In genomic region chr2:191148766-191149165, GRCh38 we compare ENCODE assay signal across 1 cellular context.
TF ChIP-seq lines count a peak whose summit lies in the region.

No MANE protein-coding gene starts in this region.

TF ChIP-seq in GM23338, 12 proteins besides CTCF, POLR2A, EP300 and RAD21:
- TF ChIP-seq STAT1 (IDR thresholded peaks at IDR 0.05; ENCODE audit: unreplicated experiment) (no peak), ZNF331 (CRISPR knock-in tag; IDR thresholded peaks at IDR 0.05; ENCODE audit: low read depth) (no peak), EZH2 (IDR thresholded peaks at IDR 0.05; ENCODE audit: low read depth, unreplicated experiment) (no peak), POLR2AphosphoS5 (IDR thresholded peaks at IDR 0.05; ENCODE audit: low read depth) (no peak), REST (IDR thresholded peaks at IDR 0.05; ENCODE audit: unreplicated experiment) (no peak), JUNB (IDR thresholded peaks at IDR 0.05; ENCODE audit: unreplicated experiment) (no peak), NANOG (IDR thresholded peaks at IDR 0.05; ENCODE audit: borderline replicate concordance) (no peak), EZH2phosphoT487 (IDR thresholded peaks at IDR 0.05; ENCODE audit: unreplicated experiment) (no peak), CREB1 (CRISPR knock-in tag; IDR thresholded peaks at IDR 0.05; ENCODE audit: low read depth) (no peak), ZNF114 (CRISPR knock-in tag; IDR thresholded peaks at IDR 0.05) (no peak)
- TF ChIP-seq, protein P1, sequence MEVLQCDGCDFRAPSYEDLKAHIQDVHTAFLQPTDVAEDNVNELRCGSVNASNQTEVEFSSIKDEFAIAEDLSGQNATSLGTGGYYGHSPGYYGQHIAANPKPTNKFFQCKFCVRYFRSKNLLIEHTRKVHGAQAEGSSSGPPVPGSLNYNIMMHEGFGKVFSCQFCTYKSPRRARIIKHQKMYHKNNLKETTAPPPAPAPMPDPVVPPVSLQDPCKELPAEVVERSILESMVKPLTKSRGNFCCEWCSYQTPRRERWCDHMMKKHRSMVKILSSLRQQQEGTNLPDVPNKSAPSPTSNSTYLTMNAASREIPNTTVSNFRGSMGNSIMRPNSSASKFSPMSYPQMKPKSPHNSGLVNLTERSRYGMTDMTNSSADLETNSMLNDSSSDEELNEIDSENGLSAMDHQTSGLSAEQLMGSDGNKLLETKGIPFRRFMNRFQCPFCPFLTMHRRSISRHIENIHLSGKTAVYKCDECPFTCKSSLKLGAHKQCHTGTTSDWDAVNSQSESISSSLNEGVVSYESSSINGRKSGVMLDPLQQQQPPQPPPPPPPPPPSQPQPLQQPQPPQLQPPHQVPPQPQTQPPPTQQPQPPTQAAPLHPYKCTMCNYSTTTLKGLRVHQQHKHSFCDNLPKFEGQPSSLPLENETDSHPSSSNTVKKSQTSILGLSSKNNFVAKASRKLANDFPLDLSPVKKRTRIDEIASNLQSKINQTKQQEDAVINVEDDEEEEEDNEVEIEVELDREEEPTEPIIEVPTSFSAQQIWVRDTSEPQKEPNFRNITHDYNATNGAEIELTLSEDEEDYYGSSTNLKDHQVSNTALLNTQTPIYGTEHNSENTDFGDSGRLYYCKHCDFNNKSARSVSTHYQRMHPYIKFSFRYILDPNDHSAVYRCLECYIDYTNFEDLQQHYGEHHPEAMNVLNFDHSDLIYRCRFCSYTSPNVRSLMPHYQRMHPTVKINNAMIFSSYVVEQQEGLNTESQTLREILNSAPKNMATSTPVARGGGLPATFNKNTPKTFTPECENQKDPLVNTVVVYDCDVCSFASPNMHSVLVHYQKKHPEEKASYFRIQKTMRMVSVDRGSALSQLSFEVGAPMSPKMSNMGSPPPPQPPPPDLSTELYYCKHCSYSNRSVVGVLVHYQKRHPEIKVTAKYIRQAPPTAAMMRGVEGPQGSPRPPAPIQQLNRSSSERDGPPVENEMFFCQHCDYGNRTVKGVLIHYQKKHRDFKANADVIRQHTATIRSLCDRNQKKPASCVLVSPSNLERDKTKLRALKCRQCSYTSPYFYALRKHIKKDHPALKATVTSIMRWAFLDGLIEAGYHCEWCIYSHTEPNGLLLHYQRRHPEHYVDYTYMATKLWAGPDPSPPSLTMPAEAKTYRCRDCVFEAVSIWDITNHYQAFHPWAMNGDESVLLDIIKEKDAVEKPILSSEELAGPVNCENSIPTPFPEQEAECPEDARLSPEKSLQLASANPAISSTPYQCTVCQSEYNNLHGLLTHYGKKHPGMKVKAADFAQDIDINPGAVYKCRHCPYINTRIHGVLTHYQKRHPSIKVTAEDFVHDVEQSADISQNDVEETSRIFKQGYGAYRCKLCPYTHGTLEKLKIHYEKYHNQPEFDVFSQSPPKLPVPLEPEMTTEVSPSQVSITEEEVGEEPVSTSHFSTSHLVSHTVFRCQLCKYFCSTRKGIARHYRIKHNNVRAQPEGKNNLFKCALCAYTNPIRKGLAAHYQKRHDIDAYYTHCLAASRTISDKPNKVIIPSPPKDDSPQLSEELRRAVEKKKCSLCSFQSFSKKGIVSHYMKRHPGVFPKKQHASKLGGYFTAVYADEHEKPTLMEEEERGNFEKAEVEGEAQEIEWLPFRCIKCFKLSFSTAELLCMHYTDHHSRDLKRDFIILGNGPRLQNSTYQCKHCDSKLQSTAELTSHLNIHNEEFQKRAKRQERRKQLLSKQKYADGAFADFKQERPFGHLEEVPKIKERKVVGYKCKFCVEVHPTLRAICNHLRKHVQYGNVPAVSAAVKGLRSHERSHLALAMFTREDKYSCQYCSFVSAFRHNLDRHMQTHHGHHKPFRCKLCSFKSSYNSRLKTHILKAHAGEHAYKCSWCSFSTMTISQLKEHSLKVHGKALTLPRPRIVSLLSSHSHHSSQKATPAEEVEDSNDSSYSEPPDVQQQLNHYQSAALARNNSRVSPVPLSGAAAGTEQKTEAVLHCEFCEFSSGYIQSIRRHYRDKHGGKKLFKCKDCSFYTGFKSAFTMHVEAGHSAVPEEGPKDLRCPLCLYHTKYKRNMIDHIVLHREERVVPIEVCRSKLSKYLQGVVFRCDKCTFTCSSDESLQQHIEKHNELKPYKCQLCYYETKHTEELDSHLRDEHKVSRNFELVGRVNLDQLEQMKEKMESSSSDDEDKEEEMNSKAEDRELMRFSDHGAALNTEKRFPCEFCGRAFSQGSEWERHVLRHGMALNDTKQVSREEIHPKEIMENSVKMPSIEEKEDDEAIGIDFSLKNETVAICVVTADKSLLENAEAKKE (CRISPR knock-in tag; IDR thresholded peaks at IDR 0.05), result no peak
- TF ChIP-seq, protein P2, sequence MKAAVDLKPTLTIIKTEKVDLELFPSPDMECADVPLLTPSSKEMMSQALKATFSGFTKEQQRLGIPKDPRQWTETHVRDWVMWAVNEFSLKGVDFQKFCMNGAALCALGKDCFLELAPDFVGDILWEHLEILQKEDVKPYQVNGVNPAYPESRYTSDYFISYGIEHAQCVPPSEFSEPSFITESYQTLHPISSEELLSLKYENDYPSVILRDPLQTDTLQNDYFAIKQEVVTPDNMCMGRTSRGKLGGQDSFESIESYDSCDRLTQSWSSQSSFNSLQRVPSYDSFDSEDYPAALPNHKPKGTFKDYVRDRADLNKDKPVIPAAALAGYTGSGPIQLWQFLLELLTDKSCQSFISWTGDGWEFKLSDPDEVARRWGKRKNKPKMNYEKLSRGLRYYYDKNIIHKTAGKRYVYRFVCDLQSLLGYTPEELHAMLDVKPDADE (IDR thresholded peaks at IDR 0.05), result no peak
TF ChIP-seq in GM23338: peak in this region for 0.
